Comparison of ENCODE assay signal across 16 cellular contexts in genomic region chr15:77696006-77696631, GRCh38.
"Had no signal": no experiment of that assay in that cellular context is flagged by ENCODE, and none has a peak within 500 bp of the region (broad histone marks: within the 10 kb centered on the region; RNA-seq: fewer than 3 reads in every experiment).

No MANE protein-coding gene starts in this region.

- H3K27ac ChIP-seq: ascending aorta, foreskin keratinocyte, psoas muscle, sigmoid colon, VCaP had no signal

- H3K4me1 ChIP-seq: ascending aorta, foreskin keratinocyte, psoas muscle, sigmoid colon had no signal

- FAIRE-seq: colon, endothelial cell of umbilical vein had no signal

- H3K9me3 ChIP-seq: ascending aorta, psoas muscle, sigmoid colon had no signal

- H3K27me3 ChIP-seq: ascending aorta, foreskin keratinocyte had no signal

- DNase-seq: activated CD4-positive, alpha-beta T cell treated with anti-CD3 and anti-CD28 coated beads for 4 hours; activated CD8-positive, alpha-beta memory T cell treated with anti-CD3 and anti-CD28 coated beads, Interleukin-2, amount 50 U/mL, for 48 hours; activated CD8-positive, alpha-beta T cell treated with anti-CD3 and anti-CD28 coated beads, Interleukin-2, amount 10 ng/mL, durations not matched to agents 7 days and 5 days; activated naive CD8-positive, alpha-beta T cell treated with anti-CD3 and anti-CD28 coated beads, Interleukin-2, amount 10 ng/mL, durations not matched to agents 7 days and 5 days; effector CD4-positive, alpha-beta T cell; foreskin keratinocyte; mesendoderm; sigmoid colon; stimulated activated CD4-positive, alpha-beta T cell treated with anti-CD3 and anti-CD28 coated beads, Interleukin-2, amount 100 ng/mL, for 24 hours; stimulated activated naive B cell treated with anti-CD40 and anti-IgM and Interleukin-4, amounts not matched to agents 10 μg/mL and 1 μg/mL and 100 μg/mL, for 72 hours; trophoblast cell had no signal

- H3K36me3 ChIP-seq: ascending aorta, sigmoid colon had no signal

- ATAC-seq: activated CD8-positive, alpha-beta T cell treated with anti-CD3 and anti-CD28 coated beads, Interleukin-2, amount 10 ng/mL, durations not matched to agents 7 days and 5 days; foreskin keratinocyte; psoas muscle; stimulated activated naive B cell treated with anti-CD40 and anti-IgM and Interleukin-4, amounts not matched to agents 10 μg/mL and 1 μg/mL and 100 μg/mL, for 72 hours had no signal

- H3K4me3 ChIP-seq: ascending aorta, psoas muscle, sigmoid colon had no signal
